Comparison of ENCODE assay signal across 8 cellular contexts in the genomic region with DNA sequence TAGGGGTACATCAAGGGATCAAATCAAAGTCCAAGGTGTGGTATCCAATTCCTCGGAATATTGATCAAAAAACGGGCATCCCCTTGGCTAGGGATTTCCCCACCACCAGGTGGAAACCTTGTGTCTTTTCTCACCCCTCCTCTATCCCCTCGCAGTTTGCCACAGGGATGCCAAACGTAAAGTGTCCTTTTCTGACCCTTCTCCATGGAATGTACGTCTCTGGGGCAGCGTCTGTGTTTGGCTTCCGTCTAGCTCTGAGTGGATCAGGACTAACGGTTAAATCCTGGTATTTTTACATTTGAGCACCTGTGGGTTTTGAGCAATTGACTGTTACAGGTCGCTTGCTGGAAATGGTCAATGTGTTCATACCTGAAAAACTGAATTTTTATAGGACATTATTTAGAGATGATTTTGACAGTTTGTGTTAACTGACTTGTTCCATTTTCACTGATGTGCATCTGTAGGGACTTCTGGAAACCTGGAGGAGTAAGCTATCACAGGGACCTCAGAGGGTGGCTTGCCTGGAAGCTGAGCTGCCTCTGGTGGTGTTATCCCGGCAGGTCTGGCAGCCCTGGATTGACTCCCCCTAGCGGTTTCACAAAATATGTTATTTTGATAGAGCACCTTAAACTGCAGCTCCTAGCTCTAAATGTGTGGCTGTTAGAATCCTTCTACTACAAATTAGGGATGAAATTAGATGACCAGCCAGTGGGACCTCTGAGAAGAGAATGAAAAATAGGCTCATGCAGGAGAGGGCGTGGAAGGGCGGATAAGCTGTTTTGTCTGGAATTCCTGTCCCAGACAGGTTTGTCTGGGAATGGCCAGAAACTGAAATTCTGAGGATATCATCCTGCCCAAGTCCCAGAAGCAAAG. TPM values are rescaled to one million over a fixed set of nuclear protein-coding genes. Genes with fewer than 3 reads are reported as not detected.
DNase-seq lines count a peak whose midpoint lies in the region; ATAC-seq and TF ChIP-seq lines count a peak whose summit lies in the region.

No MANE protein-coding gene starts in this region.

- CTCF ChIA-PET in Panc1 (lab: Charles Lee): interaction anchor here (0.7 to 1.7 kb wide), 6 partner anchors 23 to 952 kb away, joined by 3 to 18 read pairs (median 3); no protein-coding TSS in a partner anchor

- no peak overlapping the region for H3K9ac ChIP-seq in parathyroid adenoma

- H3K9me3 ChIP-seq in Panc1 (ENCODE audit: control insufficient read depth, insufficient read depth, low read depth, low read length) (no peaks in the 10 kb centered on the region), parathyroid adenoma (ENCODE audit: control insufficient read depth, low read length) (no peaks in the 10 kb centered on the region)

- peak; percentile 89 for TF ChIP-seq CTCF in Panc1 (IDR thresholded peaks at IDR 0.05)
- TF ChIP-seq CTCF in parathyroid adenoma (IDR thresholded peaks at IDR 0.05): peak; percentile 64

- no TSS peak for BruUV-seq in Panc1 (replicated peaks; lab: Mats Ljungman, UMichigan)

- H3K27ac ChIP-seq in Panc1 (ENCODE audit: low read length): no peak overlapping the region
- no peak overlapping the region for H3K27ac ChIP-seq in parathyroid adenoma

- H3K36me3 ChIP-seq in Panc1 (ENCODE audit: control insufficient read depth, insufficient read depth, low read length) (no peaks in the 10 kb centered on the region), parathyroid adenoma (ENCODE audit: control insufficient read depth, insufficient read depth, low read length) (no peaks in the 10 kb centered on the region)

- no peaks in the 10 kb centered on the region for H3K79me2 ChIP-seq in parathyroid adenoma

- H3K4me3 ChIP-seq in Panc1 (ENCODE audit: low read depth in 2 of 2, low read length in 2 of 2) (peak overlapping the region in 1 of 2 experiments; percentile 23; a peak in 1 of 4 replicates), parathyroid adenoma (ENCODE audit: low read depth, low read length) (no peak overlapping the region)

- DNase-seq in GDM1 (lab: John Stamatoyannopoulos, UW): peak; percentile 49
- peak; percentile 70 for DNase-seq in H4 (ENCODE audit: low spot score)
- DNase-seq in Kasumi-1 (lab: John Stamatoyannopoulos, UW): peak; percentile 87 to 92
- no peak for DNase-seq in Panc1 (ENCODE audit: low read depth, low spot score)
- peak; percentile 34 for DNase-seq in activated naive CD4-positive, alpha-beta T cell treated with anti-CD3 and anti-CD28 coated beads, Interleukin-2, amount 50 U/mL, for 16 hours
- peak; percentile 53 for DNase-seq in globus pallidus (ENCODE audit: low spot score)
- no peak for DNase-seq in T1000 (lab: John Stamatoyannopoulos, UW)

- POLR2A ChIA-PET in Panc1 (lab: Charles Lee): no interaction called here

- in situ Hi-C loops in Panc1 (cut with HindIII; ENCODE audit: low pct_unique_long_range_greater_than_20kb, low sequenced_read_pairs): no loop called here

- H2AFZ ChIP-seq in parathyroid adenoma: no peak overlapping the region

- intact Hi-C loops in Panc1 (cut with micrococcal nuclease; ENCODE audit: unreplicated experiment): no loop called here

- H3K4me2 ChIP-seq in parathyroid adenoma (ENCODE audit: low read length): no peak overlapping the region

- peak; percentile 91 for ATAC-seq in Panc1

- H3K4me1 ChIP-seq in Panc1 (ENCODE audit: control insufficient read depth, insufficient read depth, low read length) (no peaks in the 10 kb centered on the region), parathyroid adenoma (no peaks in the 10 kb centered on the region)

- H3K27me3 ChIP-seq in Panc1 (ENCODE audit: control insufficient read depth, insufficient read depth, low read length) (no peaks in the 10 kb centered on the region), parathyroid adenoma (ENCODE audit: control insufficient read depth, insufficient read depth, low read length) (no peaks in the 10 kb centered on the region)

RNA-seq across cellular contexts. Expression of gene MGST2, which starts 8.8 kb away (rescaled TPM):
- 1.6 TPM in 1 of 2 replicates, not detected in the other for total RNA-seq in H4 (2014; rRNA removed; shearing (Covaris generic))
- 17.4 TPM for total RNA-seq in Panc1 (2021; ENCODE audit: unreplicated experiment)
- 11.6 TPM for polyA plus RNA-seq in Panc1 (2012; ENCODE audit: insufficient read length)

Comparison
In these comparisons a context has a peak if more than half of its experiments do, and no peak if none do; other contexts are left out.
1. DNase-seq: peak in GDM1 (single experiment), H4 (single experiment), Kasumi-1 (2 of 2), activated naive CD4-positive, alpha-beta T cell treated with anti-CD3 and anti-CD28 coated beads, Interleukin-2, amount 50 U/mL, for 16 hours (single experiment) and globus pallidus (single experiment); none in Panc1 (single experiment) and T1000 (single experiment).